15 cellular contexts compared by ENCODE assay signal in the genomic region with DNA sequence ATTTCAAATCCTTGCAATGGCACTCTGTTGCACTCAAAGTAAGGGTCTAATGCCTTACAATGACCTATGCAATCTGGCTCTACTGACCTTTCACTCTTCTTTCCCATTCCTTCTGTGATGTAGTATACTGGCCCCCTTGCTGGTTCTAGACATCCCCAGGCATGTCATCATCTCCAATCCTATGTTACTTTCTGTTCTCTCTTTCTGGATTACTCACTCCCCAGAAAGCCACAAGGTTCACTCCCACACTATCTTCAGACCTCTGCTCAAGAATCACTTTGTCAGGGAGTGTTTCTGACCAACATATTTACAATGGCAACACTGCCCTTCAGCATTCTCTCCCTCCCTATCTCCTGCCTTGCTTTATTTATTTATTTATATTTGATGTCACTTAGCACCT.
DNase-seq lines count a peak whose midpoint lies in the region; ATAC-seq and TF ChIP-seq lines count a peak whose summit lies in the region.
"Had no signal": no experiment of that assay in that cellular context is flagged by ENCODE, and none has a peak within 500 bp of the region (broad histone marks: within the 10 kb centered on the region; RNA-seq: fewer than 3 reads in every experiment).

No MANE protein-coding gene starts in this region.

- no peak overlapping the region for H2AFZ ChIP-seq in hepatocyte

- TF ChIP-seq CTCF in NB4 (IDR thresholded peaks at IDR 0.05; ENCODE audit: low read depth, low read length) (no peak), hepatocyte (IDR thresholded peaks at IDR 0.05; ENCODE audit: poor library complexity) (no peak)

- no peaks in the 10 kb centered on the region for H3K9me2 ChIP-seq in hepatocyte (replicated peaks; ENCODE audit: insufficient read depth)

- no peak overlapping the region for H3K27ac ChIP-seq in hepatocyte
- H3K27ac ChIP-seq: A549, skin epidermis had no signal

- no peak for TF ChIP-seq POLR2A in NB4 (IDR thresholded peaks at IDR 0.05; ENCODE audit: extremely low read depth, insufficient read length)

- DNase-seq in SKM-1 treated with dmso at 0.1 percent for 144 hours (lab: John Stamatoyannopoulos, UW; ENCODE audit: unreplicated experiment), result peak; percentile 33
- DNase-seq in SKM-1 (lab: John Stamatoyannopoulos, UW; ENCODE audit: unreplicated experiment), result no peak
- peak; percentile 61 for DNase-seq in NB4 (ENCODE audit: low read depth)
- DNase-seq in non-pigmented ciliary epithelial cell (ENCODE audit: low read depth), result peak; percentile 40
- no peak for DNase-seq in hepatocyte (ENCODE audit: low spot score)
- DNase-seq in H7, result no peak
- DNase-seq: activated CD4-positive, CD25-positive, alpha-beta regulatory T cell; activated naive CD4-positive, alpha-beta T cell treated with anti-CD3 and anti-CD28 coated beads for 36 hours; DMS79; effector memory CD4-positive, alpha-beta T cell; stimulated activated CD8-positive, alpha-beta memory T cell treated with anti-CD3 and anti-CD28 coated beads, Interleukin-4, amount 100 ng/mL, for 48 hours had no signal

- H3K36me3 ChIP-seq in hepatocyte (replicated peaks; ENCODE audit: insufficient read depth, low read depth) (no peaks in the 10 kb centered on the region), H7 (replicated peaks; ENCODE audit: control insufficient read depth, insufficient read depth, low read length) (no peaks in the 10 kb centered on the region)

- ATAC-seq in HG02798 (IDR thresholded peaks at IDR 0.05; ENCODE audit: poor library complexity, unreplicated experiment) (peak; percentile 76), GM18909 (IDR thresholded peaks at IDR 0.05; ENCODE audit: poor library complexity, unreplicated experiment) (no peak)
- ATAC-seq: A549 had no signal

- no peaks in the 10 kb centered on the region for H3K9me3 ChIP-seq in hepatocyte (ENCODE audit: low read depth)
- H3K9me3 ChIP-seq: A549 had no signal

- no peak overlapping the region for H3K4me2 ChIP-seq in hepatocyte
- H3K4me2 ChIP-seq: A549 had no signal

- H3K4me3 ChIP-seq in NB4 (ENCODE audit: low read depth, low read length) (no peak overlapping the region), hepatocyte (no peak overlapping the region), H7 (ENCODE audit: insufficient read depth, low read depth, low read length) (no peak overlapping the region)
- H3K4me3 ChIP-seq: A549, skin epidermis had no signal

- no peaks in the 10 kb centered on the region for H3K79me2 ChIP-seq in hepatocyte

- no peaks in the 10 kb centered on the region for H3K4me1 ChIP-seq in hepatocyte (ENCODE audit: insufficient read depth)
- H3K4me1 ChIP-seq: A549 had no signal

- no peaks in the 10 kb centered on the region for H4K20me1 ChIP-seq in hepatocyte (ENCODE audit: insufficient read depth, poor library complexity, severe bottlenecking)

- H3K27me3 ChIP-seq in hepatocyte (no peaks in the 10 kb centered on the region), H7 (ENCODE audit: control insufficient read depth, insufficient read depth, low read length) (no peaks in the 10 kb centered on the region)

Comparison
In these comparisons a context has a peak if more than half of its experiments do, and no peak if none do; other contexts are left out.
1. DNase-seq: peak in SKM-1 treated with dmso at 0.1 percent for 144 hours (single experiment), NB4 (single experiment) and non-pigmented ciliary epithelial cell (single experiment); none in SKM-1 (single experiment), hepatocyte (single experiment) and H7 (single experiment).